In genomic region chr1:18110598-18110939, GRCh38 we compare ENCODE assay signal across 15 cellular contexts. TPM values are rescaled to one million over a fixed set of nuclear protein-coding genes. Genes with fewer than 3 reads are reported as not detected.
DNase-seq lines count a peak whose midpoint lies in the region; ATAC-seq, FAIRE-seq and TF ChIP-seq lines count a peak whose summit lies in the region.
"Had no signal": no experiment of that assay in that cellular context is flagged by ENCODE, and none has a peak within 500 bp of the region (broad histone marks: within the 10 kb centered on the region; RNA-seq: fewer than 3 reads in every experiment).

No MANE protein-coding gene starts in this region.

- FAIRE-seq in K562 (lab: Jason Lieb, UNC) = no peak
- FAIRE-seq: endothelial cell of umbilical vein had no signal

- H3K79me2 ChIP-seq in K562 (ENCODE audit: control insufficient read depth, insufficient read depth, low read length) = no peaks in the 10 kb centered on the region

- no peaks in the 10 kb centered on the region for H3K9me1 ChIP-seq in K562 (ENCODE audit: control insufficient read depth, insufficient read depth, low read length)

- TF ChIP-seq CTCF in K562 (IDR thresholded peaks at IDR 0.05 in 2 of 3, conservative IDR thresholded peaks at IDR 0.05 in 1 of 3; ENCODE audit: insufficient read depth in 2 of 3, low read depth in 1 of 3, low read length in 3 of 3) = no peak

- TF ChIP-seq RAD21 in K562 (CRISPR knock-in tag; conservative IDR thresholded peaks at IDR 0.05 in 1 of 2, IDR thresholded peaks at IDR 0.05 in 1 of 2) = no peak

- in situ Hi-C loops in K562 (cut with MboI) = no loop called here

- no peak for TF ChIP-seq EP300 in K562 (IDR thresholded peaks at IDR 0.05; ENCODE audit: low read length)

- DNase-seq in DMS53 (lab: John Stamatoyannopoulos, UW) (peak; percentile 44), DMS53 treated with DMSO at 0.1 percent for 48 hours (lab: John Stamatoyannopoulos, UW; ENCODE audit: unreplicated experiment) (no peak), K562 (ENCODE audit: extremely low read depth in 1 of 4, low spot score in 3 of 4) (no peak), DMS114 treated with DMSO at 0.1 percent for 48 hours (lab: John Stamatoyannopoulos, UW; ENCODE audit: unreplicated experiment) (no peak), ureter (ENCODE audit: low spot score) (no peak), NCI-H748 (lab: John Stamatoyannopoulos, UW; ENCODE audit: unreplicated experiment) (no peak)
- DNase-seq: 8988T, amniotic stem cell, COR-L47, SIG-M5 had no signal

- 5% methylated on average over 17 of the region's 17 CpGs for WGBS in K562 (ENCODE audit: insufficient coverage, low coverage, missing lambda C conversion rate)

- intact Hi-C loops in K562 (cut with micrococcal nuclease) = no loop called here

- H3K4me1 ChIP-seq in K562 (replicated peaks in 1 of 2; ENCODE audit: control insufficient read depth in 2 of 2, insufficient read depth in 2 of 2, low read length in 2 of 2) = peaks cover 0 to 18% of the 10 kb centered on the region in 2 experiments; a peak in 2 of 5 replicates
- H3K4me1 ChIP-seq in iPS-15b (ENCODE audit: control insufficient read depth, insufficient read depth, low read length) = peaks cover 13% of the 10 kb centered on the region
- H3K4me1 ChIP-seq in stomach smooth muscle (ENCODE audit: control insufficient read depth, insufficient read depth, low read length) = peaks cover 22% of the 10 kb centered on the region

- TF ChIP-seq POLR2A in K562 (conservative IDR thresholded peaks at IDR 0.05) = no peak

- no peak overlapping the region for H3K4me2 ChIP-seq in K562 (ENCODE audit: insufficient read depth, low read length)

- no peaks in the 10 kb centered on the region for H3K36me3 ChIP-seq in K562 (ENCODE audit: control insufficient read depth, insufficient read depth, low read length)
- no peaks in the 10 kb centered on the region for H3K36me3 ChIP-seq in iPS-15b (ENCODE audit: control insufficient read depth, insufficient read depth, low read length)
- H3K36me3 ChIP-seq in stomach smooth muscle (ENCODE audit: control insufficient read depth in 2 of 2, insufficient read depth in 2 of 2, low read length in 2 of 2) = no peaks in the 10 kb centered on the region
- H3K36me3 ChIP-seq: tibial nerve had no signal

- CTCF ChIA-PET in K562 (lab: Yijun Ruan, JAX; ENCODE audit: low intra/inter-chr PET ratio) = no interaction called here

- H3K4me3 ChIP-seq in K562 (no peak overlapping the region), iPS-15b (ENCODE audit: low read depth, low read length) (peak overlapping the region; percentile 60), stomach smooth muscle (ENCODE audit: low read length in 2 of 2) (peak overlapping the region; percentile 29 to 31)

- H4K20me1 ChIP-seq in K562 (replicated peaks; ENCODE audit: control insufficient read depth, insufficient read depth, low read length) = 0 out of 2 replicates have a peak, but pooled peaks cover 5% of the 10 kb centered on the region

- POLR2A ChIA-PET in K562 (lab: Yijun Ruan, JAX) = interaction anchor here (0.5 kb wide), 1 partner anchor 160 kb away, joined by 4 read pairs; no protein-coding TSS in a partner anchor

- H3K27me3 ChIP-seq in K562 (ENCODE audit: control insufficient read depth in 2 of 2, insufficient read depth in 2 of 2, low read length in 2 of 2) = peaks cover 0 to 41% of the 10 kb centered on the region in 2 experiments; a peak in 3 of 5 replicates
- H3K27me3 ChIP-seq in iPS-15b (ENCODE audit: control insufficient read depth, insufficient read depth, low read length) = peaks cover 66% of the 10 kb centered on the region
- peaks cover 68 to 73% of the 10 kb centered on the region in 2 donors for H3K27me3 ChIP-seq in stomach smooth muscle (ENCODE audit: control insufficient read depth in 1 of 2, insufficient read depth in 2 of 2, low read length in 2 of 2)

- ATAC-seq in K562 = peak; percentile 23; the same call in 1 of the 3 replicates

- no TSS peak for BruUV-seq in K562 (replicated peaks; lab: Mats Ljungman, UMichigan)

- no peak overlapping the region for H3K27ac ChIP-seq in K562 (ENCODE audit: extremely low read depth, low read depth, low read length)
- H3K27ac ChIP-seq in stomach smooth muscle (ENCODE audit: low read length) = no peak overlapping the region

- H3K9me3 ChIP-seq in K562 (replicated peaks; ENCODE audit: control insufficient read depth, insufficient read depth, low read depth, low read length) (no peaks in the 10 kb centered on the region), iPS-15b (ENCODE audit: control insufficient read depth, insufficient read depth, low read length) (no peaks in the 10 kb centered on the region), stomach smooth muscle (ENCODE audit: control insufficient read depth in 2 of 2, low read length in 2 of 2) (no peaks in the 10 kb centered on the region)
- H3K9me3 ChIP-seq: tibial nerve had no signal

- no peak overlapping the region for H3K9ac ChIP-seq in K562 (ENCODE audit: insufficient read depth in 1 of 2, low read depth in 2 of 2, low read length in 2 of 2)
- H3K9ac ChIP-seq in iPS-15b (ENCODE audit: low read depth, low read length) = no peak overlapping the region
- no peak overlapping the region for H3K9ac ChIP-seq in stomach smooth muscle (ENCODE audit: low read length in 2 of 2)

- no peak overlapping the region for H2AFZ ChIP-seq in K562 (ENCODE audit: low read depth, low read length)

TF ChIP-seq in K562, 482 proteins besides CTCF, POLR2A, EP300 and RAD21:
- TF ChIP-seq ZNF785 (CRISPR knock-in tag; IDR thresholded peaks at IDR 0.05) (no peak), SMARCC2 (IDR thresholded peaks at IDR 0.05; ENCODE audit: low read depth) (no peak), MTF1 (CRISPR knock-in tag; IDR thresholded peaks at IDR 0.05; ENCODE audit: borderline replicate concordance) (no peak), NCOA1 (IDR thresholded peaks at IDR 0.05; ENCODE audit: low read depth) (no peak), ZBTB7A (IDR thresholded peaks at IDR 0.05; ENCODE audit: borderline replicate concordance, control insufficient read depth, low read depth, low read length) (no peak), MCM5 (IDR thresholded peaks at IDR 0.05; ENCODE audit: low read depth) (no peak), SMARCA4 (IDR thresholded peaks at IDR 0.05) (no peak), STAG1 (CRISPR knock-in tag; IDR thresholded peaks at IDR 0.05; ENCODE audit: borderline replicate concordance) (no peak), SMAD3 (CRISPR knock-in tag; conservative IDR thresholded peaks at IDR 0.05) (no peak), ZNF586 (CRISPR knock-in tag; conservative IDR thresholded peaks at IDR 0.05) (no peak), NFATC3 (IDR thresholded peaks at IDR 0.05) (no peak), HDAC3 (IDR thresholded peaks at IDR 0.05; ENCODE audit: borderline replicate concordance, partially characterized antibody) (no peak), MTA3 (IDR thresholded peaks at IDR 0.05; ENCODE audit: borderline replicate concordance) (no peak)
- TF ChIP-seq, protein P1, sequence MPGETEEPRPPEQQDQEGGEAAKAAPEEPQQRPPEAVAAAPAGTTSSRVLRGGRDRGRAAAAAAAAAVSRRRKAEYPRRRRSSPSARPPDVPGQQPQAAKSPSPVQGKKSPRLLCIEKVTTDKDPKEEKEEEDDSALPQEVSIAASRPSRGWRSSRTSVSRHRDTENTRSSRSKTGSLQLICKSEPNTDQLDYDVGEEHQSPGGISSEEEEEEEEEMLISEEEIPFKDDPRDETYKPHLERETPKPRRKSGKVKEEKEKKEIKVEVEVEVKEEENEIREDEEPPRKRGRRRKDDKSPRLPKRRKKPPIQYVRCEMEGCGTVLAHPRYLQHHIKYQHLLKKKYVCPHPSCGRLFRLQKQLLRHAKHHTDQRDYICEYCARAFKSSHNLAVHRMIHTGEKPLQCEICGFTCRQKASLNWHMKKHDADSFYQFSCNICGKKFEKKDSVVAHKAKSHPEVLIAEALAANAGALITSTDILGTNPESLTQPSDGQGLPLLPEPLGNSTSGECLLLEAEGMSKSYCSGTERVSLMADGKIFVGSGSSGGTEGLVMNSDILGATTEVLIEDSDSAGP (CRISPR knock-in tag; IDR thresholded peaks at IDR 0.05) = no peak
- TF ChIP-seq, protein P2, sequence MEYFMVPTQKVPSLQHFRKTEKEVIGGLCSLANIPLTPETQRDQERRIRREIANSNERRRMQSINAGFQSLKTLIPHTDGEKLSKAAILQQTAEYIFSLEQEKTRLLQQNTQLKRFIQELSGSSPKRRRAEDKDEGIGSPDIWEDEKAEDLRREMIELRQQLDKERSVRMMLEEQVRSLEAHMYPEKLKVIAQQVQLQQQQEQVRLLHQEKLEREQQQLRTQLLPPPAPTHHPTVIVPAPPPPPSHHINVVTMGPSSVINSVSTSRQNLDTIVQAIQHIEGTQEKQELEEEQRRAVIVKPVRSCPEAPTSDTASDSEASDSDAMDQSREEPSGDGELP (CRISPR knock-in tag; IDR thresholded peaks at IDR 0.05; ENCODE audit: borderline replicate concordance) = no peak

RNA-seq across cellular contexts. Expression of gene IGSF21, which starts 3.0 kb away (rescaled TPM):
- total RNA-seq in K562 (2011; cell fraction: chromatin; rRNA removed; ENCODE audit: low replicate concordance) = not detected in 2 replicates
- not detected in 2 replicates for total RNA-seq in K562 (2011; cell fraction: nucleolus; rRNA removed)
- not detected in 2 replicates for total RNA-seq in K562 (2011; cell fraction: nucleoplasm; rRNA removed)
- not detected in 2 replicates for total RNA-seq in K562 (2014; rRNA removed)
- not detected in 2 replicates for total RNA-seq in K562 (2014; rRNA removed; fragmentation: Illumina TruSeq; extraction: Trizol)
- not detected in 2 replicates for total RNA-seq in K562 (2015; rRNA removed; fragmentation: Illumina TruSeq; extraction: Trizol)
- not detected in 2 replicates for total RNA-seq in K562 (2021)
- not detected in 2 replicates for polyA plus RNA-seq in K562 (2011; rRNA removed)
- polyA plus RNA-seq in K562 (2011; cell fraction: cytosol; rRNA removed) = not detected in 2 replicates
- polyA plus RNA-seq in K562 (2011; cell fraction: nucleus; rRNA removed) = not detected in 2 replicates
- not detected in 2 replicates for polyA plus RNA-seq in K562 (2012)
- not detected in 2 replicates for polyA plus RNA-seq in K562 (2014; fragmentation: Illumina TruSeq; extraction: Trizol)
- polyA plus RNA-seq in K562 (2014; fragmentation: Nextera tagmentation; extraction: Ambion mirVana) = not detected
- polyA plus RNA-seq in K562 (2014; rRNA removed) = not detected in 2 replicates
- polyA minus RNA-seq in K562 (2011; rRNA and poly(A)+ RNA removed) = not detected in 2 replicates
- polyA minus RNA-seq in K562 (2011; cell fraction: cytosol; rRNA and poly(A)+ RNA removed) = not detected in 2 replicates
- polyA minus RNA-seq in K562 (2011; cell fraction: nucleus; rRNA and poly(A)+ RNA removed) = not detected in 2 replicates
- total RNA-seq in ureter = 6.6 TPM
- total RNA-seq: endothelial cell of umbilical vein, renal cortical epithelial cell had no signal
- polyA plus RNA-seq: endothelial cell of umbilical vein had no signal
